ENCODE assay signal across 8 cellular contexts in genomic region chrX:107676559-107677378, GRCh38. TPM values are rescaled to one million over a fixed set of nuclear protein-coding genes. Genes with fewer than 3 reads are reported as not detected.
A peak's percentile ranks its signal among the peaks of the same experiment; 100 is the strongest.
DNase-seq lines count a peak whose midpoint lies in the region; ATAC-seq and TF ChIP-seq lines count a peak whose summit lies in the region.

No MANE protein-coding gene starts in this region.

- TF ChIP-seq CTCF in HCT116 (IDR thresholded peaks at IDR 0.05 in 2 of 3, conservative IDR thresholded peaks at IDR 0.05 in 1 of 3; ENCODE audit: borderline replicate concordance in 1 of 3, insufficient read depth in 1 of 3, low read depth in 2 of 3, low read length in 2 of 3) (no peak), OCI-LY3 (IDR thresholded peaks at IDR 0.05; ENCODE audit: low read depth, low read length) (no peak), esophagus muscularis mucosa (IDR thresholded peaks at IDR 0.05) (no peak), tibial artery (IDR thresholded peaks at IDR 0.05) (no peak)

- WGBS in esophagus muscularis mucosa, result 39% methylated on average over 30 of the region's 30 CpGs

- RAD21 ChIA-PET in HCT116 (lab: Charles Lee; ENCODE audit: low non-redundant PET in 1 of 2, low total read pairs in 2 of 2, uncharacterized antibody in 2 of 2, unreplicated experiment in 2 of 2), result no interaction called here

- H2AFZ ChIP-seq in HCT116 (ENCODE audit: low read depth, low read length, poor library complexity, severe bottlenecking) (no peak overlapping the region), OCI-LY3 (ENCODE audit: low read depth, low read length) (no peak overlapping the region)

- peak overlapping the region; percentile 82 for H3K9ac ChIP-seq in HCT116 (ENCODE audit: low read length)
- H3K9ac ChIP-seq in OCI-LY3 (ENCODE audit: low read length), result peak overlapping the region; percentile 56

- H3K4me1 ChIP-seq in CD4-positive, CD25-positive, alpha-beta regulatory T cell (ENCODE audit: control insufficient read depth, insufficient read depth, low read length, poor library complexity, severe bottlenecking), result peaks cover 66% of the 10 kb centered on the region
- H3K4me1 ChIP-seq in HCT116 (ENCODE audit: control insufficient read depth in 1 of 2, insufficient read depth in 2 of 2, low read length in 2 of 2), result peaks cover 33 to 55% of the 10 kb centered on the region in 2 experiments
- peaks cover 22% of the 10 kb centered on the region for H3K4me1 ChIP-seq in OCI-LY3 (ENCODE audit: low read length)
- peaks cover 21 to 73% (median 57%) of the 10 kb centered on the region in 4 donors for H3K4me1 ChIP-seq in esophagus muscularis mucosa
- H3K4me1 ChIP-seq in tibial artery, result peaks cover 0 to 67% (median 13%) of the 10 kb centered on the region in 4 donors

- no peaks in the 10 kb centered on the region for H3K9me3 ChIP-seq in CD4-positive, CD25-positive, alpha-beta regulatory T cell (ENCODE audit: control insufficient read depth in 2 of 2, low read length in 2 of 2)
- no peaks in the 10 kb centered on the region for H3K9me3 ChIP-seq in HCT116 (ENCODE audit: control insufficient read depth in 1 of 2, insufficient read depth in 1 of 2, low read depth in 1 of 2, low read length in 2 of 2)
- H3K9me3 ChIP-seq in OCI-LY3 (ENCODE audit: insufficient read depth, low read length), result no peaks in the 10 kb centered on the region
- no peaks in the 10 kb centered on the region for H3K9me3 ChIP-seq in esophagus muscularis mucosa
- H3K9me3 ChIP-seq in tibial artery, result no peaks in the 10 kb centered on the region

- H3K9me2 ChIP-seq in HCT116 (ENCODE audit: insufficient read depth), result no peaks in the 10 kb centered on the region

- no peaks in the 10 kb centered on the region for H3K27me3 ChIP-seq in CD4-positive, CD25-positive, alpha-beta regulatory T cell (ENCODE audit: control insufficient read depth, insufficient read depth, low read length)
- no peaks in the 10 kb centered on the region for H3K27me3 ChIP-seq in HCT116 (ENCODE audit: insufficient read depth, low read length)
- peaks cover 17% of the 10 kb centered on the region for H3K27me3 ChIP-seq in OCI-LY3 (ENCODE audit: low read depth, low read length)
- no peaks in the 10 kb centered on the region for H3K27me3 ChIP-seq in esophagus muscularis mucosa
- H3K27me3 ChIP-seq in tibial artery, result no peaks in the 10 kb centered on the region

- no peak for TF ChIP-seq RAD21 in HCT116 (IDR thresholded peaks at IDR 0.05; ENCODE audit: low read depth)

- no peak for ATAC-seq in CD4-positive, CD25-positive, alpha-beta regulatory T cell (ENCODE audit: low read depth in 2 of 2)
- ATAC-seq in HCT116, result peak; percentile 72
- ATAC-seq in naive thymus-derived CD8-positive, alpha-beta T cell, result peak in 1 of 2 donors; percentile 13

- TF ChIP-seq POLR2A in HCT116 (IDR thresholded peaks at IDR 0.05; ENCODE audit: borderline replicate concordance, extremely low read depth, insufficient read depth, insufficient read length) (peak; percentile 59), esophagus muscularis mucosa (IDR thresholded peaks at IDR 0.05; ENCODE audit: low read depth) (no peak)

- H3K4me3 ChIP-seq in CD4-positive, CD25-positive, alpha-beta regulatory T cell (ENCODE audit: low read depth, low read length), result peak overlapping the region; percentile 74
- H3K4me3 ChIP-seq in HCT116 (replicated peaks in 1 of 2; ENCODE audit: low read depth in 1 of 2, low read length in 2 of 2), result peak overlapping the region; percentile 61 to 67
- peak overlapping the region; percentile 77 for H3K4me3 ChIP-seq in OCI-LY3 (ENCODE audit: low read length)
- H3K4me3 ChIP-seq in esophagus muscularis mucosa, result peak overlapping the region; percentile 59 to 66 (median 64)
- peak overlapping the region; percentile 69 to 70 for H3K4me3 ChIP-seq in tibial artery

- peaks cover 24 to 85% (median 42%) of the 10 kb centered on the region in 4 donors for H3K4me1 Mint-ChIP-seq in CD4-positive, CD25-positive, alpha-beta regulatory T cell
- peaks cover 30 to 78% (median 71%) of the 10 kb centered on the region in 4 donors for H3K4me1 Mint-ChIP-seq in naive thymus-derived CD8-positive, alpha-beta T cell

- intact Hi-C loops in HCT116 (cut with micrococcal nuclease) (loop anchor here (1.0 kb wide), 1 partner anchor 41 kb away; no protein-coding TSS in a partner anchor), esophagus muscularis mucosa (cut with DNase I) (no loop called here), tibial artery (cut with DNase I; ENCODE audit: low total_unique reads) (loop anchor here (5.0 kb wide), 1 partner anchor 36 kb away; no protein-coding TSS in a partner anchor)

- peak overlapping the region; percentile 98 for H3K27ac ChIP-seq in CD4-positive, CD25-positive, alpha-beta regulatory T cell (ENCODE audit: insufficient read depth, low read length, poor library complexity, severe bottlenecking)
- H3K27ac ChIP-seq in HCT116 (ENCODE audit: low read depth, low read length) (peak overlapping the region; percentile 78), OCI-LY3 (ENCODE audit: low read length) (no peak overlapping the region), esophagus muscularis mucosa (replicated peaks in 1 of 4) (peak overlapping the region; percentile 91 to 96 (median 92)), tibial artery (peak overlapping the region; percentile 94 to 96)

- no TSS peak for BruUV-seq in HCT116 (replicated peaks; lab: Mats Ljungman, UMichigan)

- DNase-seq in CD4-positive, CD25-positive, alpha-beta regulatory T cell, result peak; percentile 29 to 62 (median 39)
- DNase-seq in HCT116 (ENCODE audit: low read depth, low spot score), result peak; percentile 78
- DNase-seq in activated T-cell treated with anti-CD3 and anti-CD28 coated beads, Interleukin-2, amount 50 U/mL, for 48 hours, result peak; percentile 69 to 75
- peak; percentile 96 for DNase-seq in esophagus muscularis mucosa (ENCODE audit: extremely low spot score)
- DNase-seq in naive thymus-derived CD8-positive, alpha-beta T cell, result peak; percentile 12 to 76 (median 34)
- peak; percentile 90 to 96 for DNase-seq in tibial artery
- no peak for DNase-seq in NCI-H446 treated with DMSO at 0.1 percent for 48 hours (lab: John Stamatoyannopoulos, UW)

- POLR2A ChIA-PET in HCT116 (lab: Charles Lee), result interaction anchor here (0.6 to 2.4 kb wide), 2 partner anchors 40 to 89 kb away, joined by 4 to 9 read pairs; no protein-coding TSS in a partner anchor
- POLR2A ChIA-PET in naive thymus-derived CD8-positive, alpha-beta T cell (lab: Charles Lee), result interaction anchor here (1.1 to 18.2 kb wide), 9 partner anchors 10 to 100 kb away, joined by 4 to 851 read pairs (median 7); partner anchors contain the start of genes NCBP2L and TSC22D3

- H3K4me2 ChIP-seq in HCT116 (ENCODE audit: low read length), result peak overlapping the region; percentile 87
- H3K4me2 ChIP-seq in OCI-LY3 (ENCODE audit: low read length), result peak overlapping the region; percentile 64

- TF ChIP-seq EP300 in esophagus muscularis mucosa (IDR thresholded peaks at IDR 0.05), result peak; percentile 96

- no peaks in the 10 kb centered on the region for H4K20me1 ChIP-seq in HCT116 (ENCODE audit: insufficient read depth)
- H4K20me1 ChIP-seq in OCI-LY3 (ENCODE audit: insufficient read depth, low read length), result no peaks in the 10 kb centered on the region

- H3K27ac Mint-ChIP-seq in CD4-positive, CD25-positive, alpha-beta regulatory T cell, result peak overlapping the region; percentile 97 to 98 (median 98)
- peak overlapping the region; percentile 91 to 100 (median 98) for H3K27ac Mint-ChIP-seq in naive thymus-derived CD8-positive, alpha-beta T cell

- CTCF ChIA-PET in HCT116 (lab: Charles Lee), result interaction anchor here (1.9 kb wide), 1 partner anchor 101 kb away, joined by 4 read pairs; the partner anchor contains the start of gene NCBP2L

- H3K27me3 Mint-ChIP-seq in CD4-positive, CD25-positive, alpha-beta regulatory T cell, result peaks cover 7% of the 10 kb centered on the region
- H3K27me3 Mint-ChIP-seq in naive thymus-derived CD8-positive, alpha-beta T cell, result peaks cover 0 to 2% (median 0%) of the 10 kb centered on the region in 5 donors

- no peaks in the 10 kb centered on the region for H3K36me3 ChIP-seq in CD4-positive, CD25-positive, alpha-beta regulatory T cell (ENCODE audit: control insufficient read depth, insufficient read depth, low read length)
- H3K36me3 ChIP-seq in HCT116 (ENCODE audit: control insufficient read depth in 1 of 2, insufficient read depth in 2 of 2, low read length in 2 of 2), result no peaks in the 10 kb centered on the region
- H3K36me3 ChIP-seq in OCI-LY3 (replicated peaks; ENCODE audit: low read depth, low read length), result no peaks in the 10 kb centered on the region
- H3K36me3 ChIP-seq in esophagus muscularis mucosa, result no peaks in the 10 kb centered on the region
- no peaks in the 10 kb centered on the region for H3K36me3 ChIP-seq in tibial artery

- H3K79me2 ChIP-seq in HCT116 (ENCODE audit: insufficient read depth, low read length) (no peaks in the 10 kb centered on the region), OCI-LY3 (ENCODE audit: low read length) (no peaks in the 10 kb centered on the region)

- H3K9me3 Mint-ChIP-seq in CD4-positive, CD25-positive, alpha-beta regulatory T cell, result peaks cover 0 to 1% (median 0%) of the 10 kb centered on the region in 7 donors
- H3K9me3 Mint-ChIP-seq in naive thymus-derived CD8-positive, alpha-beta T cell, result peaks cover 0 to 1% (median 0%) of the 10 kb centered on the region in 9 donors

- peak overlapping the region; percentile 88 to 96 (median 93) for H3K4me3 Mint-ChIP-seq in CD4-positive, CD25-positive, alpha-beta regulatory T cell
- H3K4me3 Mint-ChIP-seq in naive thymus-derived CD8-positive, alpha-beta T cell, result peak overlapping the region; percentile 79 to 94 (median 86)

- H3K36me3 Mint-ChIP-seq in CD4-positive, CD25-positive, alpha-beta regulatory T cell, result no peaks in the 10 kb centered on the region
- H3K36me3 Mint-ChIP-seq in naive thymus-derived CD8-positive, alpha-beta T cell, result no peaks in the 10 kb centered on the region

TF ChIP-seq in HCT116, 20 proteins besides CTCF, POLR2A, EP300 and RAD21:
- TF ChIP-seq YY1 (IDR thresholded peaks at IDR 0.05; ENCODE audit: extremely low read depth, insufficient replicate concordance, low read depth, low read length) (peak; percentile 2), SIN3A (IDR thresholded peaks at IDR 0.05; ENCODE audit: low read depth) (no peak), MAX (IDR thresholded peaks at IDR 0.05) (no peak), CEBPB (IDR thresholded peaks at IDR 0.05; ENCODE audit: low read depth) (no peak), POLR2AphosphoS5 (IDR thresholded peaks at IDR 0.05; ENCODE audit: low read depth, low read length) (peak; percentile 76; the same call in 1 of the 2 replicates)

RNA-seq across cellular contexts. Expression of gene PRPS1, which starts 48.5 kb away (rescaled TPM):
- total RNA-seq in CD4-positive, CD25-positive, alpha-beta regulatory T cell, result 69.4 TPM
- polyA plus RNA-seq in CD4-positive, CD25-positive, alpha-beta regulatory T cell, result 10 to 100 TPM; 49.6 to 59.6 (median 54.7) TPM
- 62.6 TPM for total RNA-seq in HCT116 (2021; ENCODE audit: unreplicated experiment)
- polyA plus RNA-seq in HCT116 (2012), result 35.0 and 42.7 TPM in 2 replicates
- total RNA-seq in esophagus muscularis mucosa, result 10 to 100 TPM; 17.0 to 36.0 (median 23.4) TPM
- total RNA-seq in naive thymus-derived CD8-positive, alpha-beta T cell, result 10 to 100 TPM; 62.4 to 66.3 TPM
- polyA plus RNA-seq in naive thymus-derived CD8-positive, alpha-beta T cell, result 10 to 100 TPM; 53.8 to 61.6 (median 56.7) TPM
